8 cellular contexts compared by ENCODE assay signal in the genomic region with DNA sequence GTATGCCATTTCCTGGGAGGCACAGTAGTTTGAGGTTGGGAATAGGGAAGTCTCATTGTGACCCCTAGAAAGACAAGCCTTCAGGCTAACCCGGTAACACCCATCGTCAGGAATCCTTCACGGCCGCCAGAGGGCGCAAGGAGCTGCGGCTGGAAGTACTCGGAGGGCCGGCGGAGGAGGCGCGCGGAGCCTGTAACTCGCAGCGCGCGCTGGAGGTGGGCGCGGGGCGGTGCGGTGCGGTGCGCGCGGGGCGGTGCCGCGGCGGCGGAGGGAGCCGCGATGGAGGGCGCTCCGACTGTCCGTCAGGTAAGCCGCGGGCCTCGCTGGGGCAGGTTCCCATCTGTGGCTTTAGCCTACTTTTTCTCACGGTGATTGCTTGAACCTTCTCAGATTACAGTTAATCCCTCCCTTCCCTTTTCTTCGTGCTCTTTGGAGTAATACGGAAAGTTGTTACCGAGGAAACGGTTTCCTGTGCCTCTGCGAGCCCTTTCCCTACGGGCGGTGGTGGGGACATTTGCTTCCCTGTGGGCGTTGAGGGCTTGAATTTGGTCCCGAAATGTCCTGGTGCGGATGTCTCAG. TPM values are rescaled to one million over a fixed set of nuclear protein-coding genes. Genes with fewer than 3 reads are reported as not detected.
A peak's percentile ranks its signal among the peaks of the same experiment; 100 is the strongest.
DNase-seq lines count a peak whose midpoint lies in the region; ATAC-seq, FAIRE-seq and TF ChIP-seq lines count a peak whose summit lies in the region.

GRAMD1C (plus strand) TSS at position 158 of the 579 bp plus-strand sequence; CDS start at position 280, 122 bp downstream.

- H3K9me3 ChIP-seq in adipocyte (ENCODE audit: control insufficient read depth, low read length) (no peaks in the 10 kb centered on the region), upper lobe of right lung (no peaks in the 10 kb centered on the region)

- ATAC-seq in HG02852 (IDR thresholded peaks at IDR 0.05; ENCODE audit: unreplicated experiment) (peak; percentile 91), left cardiac atrium (peak; percentile 99), upper lobe of right lung (peak; percentile 100)

- intact Hi-C loops in left cardiac atrium (cut with DNase I) (no loop called here), posterior vena cava (cut with DNase I) (no loop called here), upper lobe of right lung (cut with DNase I) (no loop called here)

- H3K27me3 ChIP-seq in adipocyte (replicated peaks; ENCODE audit: control insufficient read depth, insufficient read depth, low read length) (no peaks in the 10 kb centered on the region), upper lobe of right lung (no peaks in the 10 kb centered on the region)

- H3K27ac ChIP-seq in upper lobe of right lung = no peak within 1 kb of the TSS

- DNase-seq in GM12891 (ENCODE audit: insufficient read length, low spot score) (peak; percentile 70), NCI-H1417 treated with DMSO at 0.1 percent for 48 hours (lab: John Stamatoyannopoulos, UW) (peak; percentile 74), SW 1271 (lab: John Stamatoyannopoulos, UW) (peak; percentile 73 to 89), adipocyte (ENCODE audit: low read depth) (peak; percentile 97), left cardiac atrium (peak; percentile 91), posterior vena cava (ENCODE audit: low spot score) (peak; percentile 96), upper lobe of right lung (peak; percentile 93)

- H3K36me3 ChIP-seq in adipocyte (ENCODE audit: control insufficient read depth, insufficient read depth, low read length, severe bottlenecking) (no peaks in the 10 kb centered on the region), upper lobe of right lung (no peaks in the 10 kb centered on the region)

- FAIRE-seq in GM12891 (lab: Jason Lieb, UNC) = peak; percentile 89

- TF ChIP-seq CTCF in upper lobe of right lung (IDR thresholded peaks at IDR 0.05) = peak; percentile 84

- H3K4me3 ChIP-seq in adipocyte (ENCODE audit: low read length) = peak within 1 kb of the TSS; percentile 87
- H3K4me3 ChIP-seq in upper lobe of right lung = peak within 1 kb of the TSS; percentile 53

- peaks cover 2% of the 10 kb centered on the region for H3K4me1 ChIP-seq in adipocyte (ENCODE audit: control insufficient read depth, insufficient read depth, low read length)
- no peaks in the 10 kb centered on the region for H3K4me1 ChIP-seq in upper lobe of right lung

- H3K9ac ChIP-seq in adipocyte (ENCODE audit: low read length) = peak within 1 kb of the TSS; percentile 42

- no peak for TF ChIP-seq POLR2A in GM12891 (IDR thresholded peaks at IDR 0.05; ENCODE audit: low read depth, low read length)

TF ChIP-seq in GM12891, 5 proteins besides CTCF, POLR2A, EP300 and RAD21:
- TF ChIP-seq SPI1 (IDR thresholded peaks at IDR 0.05; ENCODE audit: low read depth, low read length) = peak; percentile 41
- TF ChIP-seq POLR2AphosphoS5 (IDR thresholded peaks at IDR 0.05; ENCODE audit: low read depth, low read length) = no peak
TF ChIP-seq in GM12891: peak in this region for 1.

RNA-seq across cellular contexts. Expression of gene GRAMD1C, which starts in this region (rescaled TPM):
- polyA plus RNA-seq in GM12891 (2012; ENCODE audit: low read depth, missing spikeins) = 1.8 TPM
- 1 to 10 TPM; 2.0 to 2.1 TPM for total RNA-seq in left cardiac atrium
- total RNA-seq in posterior vena cava = 1 to 10 TPM; 1.1 to 1.2 TPM
- total RNA-seq in upper lobe of right lung = 6.4 TPM
